Comparison of ENCODE assay signal across 16 cellular contexts in the genomic region with DNA sequence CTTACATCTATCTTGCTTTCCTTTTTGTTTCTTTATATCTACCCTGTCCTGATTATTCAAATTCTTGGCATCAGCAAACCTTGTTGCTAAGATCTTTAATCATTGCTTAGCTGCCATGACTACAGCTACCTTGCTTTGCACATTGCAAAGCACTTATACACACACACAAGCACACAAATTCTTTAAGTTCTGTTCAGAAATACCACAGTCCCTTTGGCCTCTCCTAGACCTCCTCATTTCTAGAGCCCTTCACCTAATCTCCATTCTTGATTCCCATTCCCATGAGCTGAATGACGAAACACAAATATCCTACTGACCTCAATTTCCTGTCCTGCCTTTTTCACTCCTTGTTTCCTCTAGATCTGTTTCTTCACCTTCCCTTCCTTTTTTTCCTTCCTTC.
DNase-seq lines count a peak whose midpoint lies in the region; ATAC-seq and TF ChIP-seq lines count a peak whose summit lies in the region.
"Had no signal": no experiment of that assay in that cellular context is flagged by ENCODE, and none has a peak within 500 bp of the region (broad histone marks: within the 10 kb centered on the region; RNA-seq: fewer than 3 reads in every experiment).

No MANE protein-coding gene starts in this region.

- no peak overlapping the region for H3K4me3 ChIP-seq in MM.1S (ENCODE audit: low read length)
- H3K4me3 ChIP-seq: GM23338 had no signal

- POLR2A ChIA-PET in WTC11 (lab: Charles Lee): no interaction called here

- H3K4me1 ChIP-seq in MM.1S (ENCODE audit: low read length): no peaks in the 10 kb centered on the region

- H3K36me3 ChIP-seq in MM.1S (replicated peaks; ENCODE audit: insufficient read depth, low read length): no peaks in the 10 kb centered on the region

- no peaks in the 10 kb centered on the region for H3F3A ChIP-seq in MM.1S (ENCODE audit: insufficient read depth, low read length)

- H3K27me3 Mint-ChIP-seq in WTC11 (ENCODE audit: low read depth) (no peaks in the 10 kb centered on the region; the same call in 1 of the 2 replicates), osteocyte (ENCODE audit: unreplicated experiment) (no peaks in the 10 kb centered on the region)
- H3K27me3 Mint-ChIP-seq: B cell; CD4-positive, alpha-beta T cell had no signal

- ATAC-seq in WTC11: no peak
- ATAC-seq in HG02885 (IDR thresholded peaks at IDR 0.05; ENCODE audit: poor library complexity, unreplicated experiment): no peak
- ATAC-seq: GM23338, HCT116 had no signal

- H3K27ac Mint-ChIP-seq in WTC11 (peak overlapping the region; percentile 16; the same call in 1 of the 2 replicates), osteocyte (ENCODE audit: unreplicated experiment) (no peak overlapping the region)
- H3K27ac Mint-ChIP-seq: B cell; CD4-positive, alpha-beta T cell; GM23338; HFFc6 had no signal

- H4K20me1 ChIP-seq in MM.1S (ENCODE audit: insufficient read depth, low read length): no peaks in the 10 kb centered on the region

- H3K36me3 Mint-ChIP-seq in WTC11 (no peaks in the 10 kb centered on the region), osteocyte (ENCODE audit: unreplicated experiment) (no peaks in the 10 kb centered on the region)

- no peaks in the 10 kb centered on the region for H3K9me2 ChIP-seq in MM.1S (replicated peaks; ENCODE audit: insufficient read depth, low read length)

- H3K9ac ChIP-seq in MM.1S (ENCODE audit: low read length): no peak overlapping the region

- DNase-seq in MM.1S (no peak), WTC11 (ENCODE audit: low spot score) (no peak), kidney tubule cell (ENCODE audit: low spot score) (peak; percentile 57), renal cortical epithelial cell (ENCODE audit: low read depth) (peak; percentile 80), Kasumi-1 (lab: John Stamatoyannopoulos, UW) (no peak), osteocyte (ENCODE audit: extremely low spot score, unreplicated experiment) (no peak), GOT3 (lab: John Stamatoyannopoulos, UW) (no peak)
- DNase-seq: Caco-2; CD4-positive, alpha-beta T cell; H7; HFFc6 had no signal

- H3K27me3 ChIP-seq in MM.1S (replicated peaks; ENCODE audit: insufficient read depth, low read length): no peaks in the 10 kb centered on the region

- H2AFZ ChIP-seq in MM.1S (ENCODE audit: low read length): 0 out of 2 replicates have a peak overlapping the region, but pooled peaks have one; percentile 32
- H2AFZ ChIP-seq: GM23338 had no signal

- H3K4me2 ChIP-seq in MM.1S (ENCODE audit: low read depth, low read length): no peak overlapping the region; the same call in 1 of the 2 replicates
- H3K4me2 ChIP-seq: GM23338 had no signal

- no peaks in the 10 kb centered on the region for H3K79me2 ChIP-seq in MM.1S (ENCODE audit: low read length)

- H3K4me3 Mint-ChIP-seq in WTC11 (no peak overlapping the region), osteocyte (ENCODE audit: unreplicated experiment) (no peak overlapping the region)
- H3K4me3 Mint-ChIP-seq: B cell; CD4-positive, alpha-beta T cell; GM23338; HFFc6 had no signal

- peaks cover 3% of the 10 kb centered on the region; the same call in 1 of the 2 replicates for H3K9me3 Mint-ChIP-seq in WTC11
- H3K9me3 Mint-ChIP-seq in osteocyte (ENCODE audit: unreplicated experiment): peaks cover 14% of the 10 kb centered on the region
- H3K9me3 Mint-ChIP-seq: CD4-positive, alpha-beta T cell had no signal

- no peak for TF ChIP-seq CTCF in MM.1S (IDR thresholded peaks at IDR 0.05; ENCODE audit: low read length)
- no peak for TF ChIP-seq CTCF in WTC11 (IDR thresholded peaks at IDR 0.05)
- TF ChIP-seq CTCF in osteocyte (IDR thresholded peaks at IDR 0.05): no peak

- no peaks in the 10 kb centered on the region for H3K9me3 ChIP-seq in MM.1S (replicated peaks; ENCODE audit: insufficient read depth, low read length)
- H3K9me3 ChIP-seq: Caco-2 had no signal

- H3K27ac ChIP-seq in MM.1S (ENCODE audit: low read length): no peak overlapping the region
- H3K27ac ChIP-seq: C4-2B had no signal

- CTCF ChIA-PET in WTC11 (lab: Charles Lee): no interaction called here

- H3K4me1 Mint-ChIP-seq in WTC11 (no peaks in the 10 kb centered on the region), osteocyte (ENCODE audit: unreplicated experiment) (no peaks in the 10 kb centered on the region)
- H3K4me1 Mint-ChIP-seq: B cell, GM23338 had no signal

TF ChIP-seq in WTC11, 78 proteins besides CTCF, POLR2A, EP300 and RAD21 (continues in another document):
- TF ChIP-seq CREM (CRISPR knock-in tag; IDR thresholded peaks at IDR 0.05) (no peak), SP1 (CRISPR knock-in tag; conservative IDR thresholded peaks at IDR 0.05) (no peak)
- TF ChIP-seq, protein P1, sequence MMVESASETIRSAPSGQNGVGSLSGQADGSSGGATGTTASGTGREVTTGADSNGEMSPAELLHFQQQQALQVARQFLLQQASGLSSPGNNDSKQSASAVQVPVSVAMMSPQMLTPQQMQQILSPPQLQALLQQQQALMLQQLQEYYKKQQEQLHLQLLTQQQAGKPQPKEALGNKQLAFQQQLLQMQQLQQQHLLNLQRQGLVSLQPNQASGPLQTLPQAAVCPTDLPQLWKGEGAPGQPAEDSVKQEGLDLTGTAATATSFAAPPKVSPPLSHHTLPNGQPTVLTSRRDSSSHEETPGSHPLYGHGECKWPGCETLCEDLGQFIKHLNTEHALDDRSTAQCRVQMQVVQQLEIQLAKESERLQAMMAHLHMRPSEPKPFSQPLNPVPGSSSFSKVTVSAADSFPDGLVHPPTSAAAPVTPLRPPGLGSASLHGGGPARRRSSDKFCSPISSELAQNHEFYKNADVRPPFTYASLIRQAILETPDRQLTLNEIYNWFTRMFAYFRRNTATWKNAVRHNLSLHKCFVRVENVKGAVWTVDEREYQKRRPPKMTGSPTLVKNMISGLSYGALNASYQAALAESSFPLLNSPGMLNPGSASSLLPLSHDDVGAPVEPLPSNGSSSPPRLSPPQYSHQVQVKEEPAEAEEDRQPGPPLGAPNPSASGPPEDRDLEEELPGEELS (CRISPR knock-in tag; IDR thresholded peaks at IDR 0.05): no peak
- TF ChIP-seq, protein P2, sequence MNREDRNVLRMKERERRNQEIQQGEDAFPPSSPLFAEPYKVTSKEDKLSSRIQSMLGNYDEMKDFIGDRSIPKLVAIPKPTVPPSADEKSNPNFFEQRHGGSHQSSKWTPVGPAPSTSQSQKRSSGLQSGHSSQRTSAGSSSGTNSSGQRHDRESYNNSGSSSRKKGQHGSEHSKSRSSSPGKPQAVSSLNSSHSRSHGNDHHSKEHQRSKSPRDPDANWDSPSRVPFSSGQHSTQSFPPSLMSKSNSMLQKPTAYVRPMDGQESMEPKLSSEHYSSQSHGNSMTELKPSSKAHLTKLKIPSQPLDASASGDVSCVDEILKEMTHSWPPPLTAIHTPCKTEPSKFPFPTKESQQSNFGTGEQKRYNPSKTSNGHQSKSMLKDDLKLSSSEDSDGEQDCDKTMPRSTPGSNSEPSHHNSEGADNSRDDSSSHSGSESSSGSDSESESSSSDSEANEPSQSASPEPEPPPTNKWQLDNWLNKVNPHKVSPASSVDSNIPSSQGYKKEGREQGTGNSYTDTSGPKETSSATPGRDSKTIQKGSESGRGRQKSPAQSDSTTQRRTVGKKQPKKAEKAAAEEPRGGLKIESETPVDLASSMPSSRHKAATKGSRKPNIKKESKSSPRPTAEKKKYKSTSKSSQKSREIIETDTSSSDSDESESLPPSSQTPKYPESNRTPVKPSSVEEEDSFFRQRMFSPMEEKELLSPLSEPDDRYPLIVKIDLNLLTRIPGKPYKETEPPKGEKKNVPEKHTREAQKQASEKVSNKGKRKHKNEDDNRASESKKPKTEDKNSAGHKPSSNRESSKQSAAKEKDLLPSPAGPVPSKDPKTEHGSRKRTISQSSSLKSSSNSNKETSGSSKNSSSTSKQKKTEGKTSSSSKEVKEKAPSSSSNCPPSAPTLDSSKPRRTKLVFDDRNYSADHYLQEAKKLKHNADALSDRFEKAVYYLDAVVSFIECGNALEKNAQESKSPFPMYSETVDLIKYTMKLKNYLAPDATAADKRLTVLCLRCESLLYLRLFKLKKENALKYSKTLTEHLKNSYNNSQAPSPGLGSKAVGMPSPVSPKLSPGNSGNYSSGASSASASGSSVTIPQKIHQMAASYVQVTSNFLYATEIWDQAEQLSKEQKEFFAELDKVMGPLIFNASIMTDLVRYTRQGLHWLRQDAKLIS (CRISPR knock-in tag; IDR thresholded peaks at IDR 0.05; ENCODE audit: borderline replicate concordance): no peak
- TF ChIP-seq, protein P3, sequence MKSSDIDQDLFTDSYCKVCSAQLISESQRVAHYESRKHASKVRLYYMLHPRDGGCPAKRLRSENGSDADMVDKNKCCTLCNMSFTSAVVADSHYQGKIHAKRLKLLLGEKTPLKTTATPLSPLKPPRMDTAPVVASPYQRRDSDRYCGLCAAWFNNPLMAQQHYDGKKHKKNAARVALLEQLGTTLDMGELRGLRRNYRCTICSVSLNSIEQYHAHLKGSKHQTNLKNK (CRISPR knock-in tag; IDR thresholded peaks at IDR 0.05): no peak
- TF ChIP-seq, protein P4, sequence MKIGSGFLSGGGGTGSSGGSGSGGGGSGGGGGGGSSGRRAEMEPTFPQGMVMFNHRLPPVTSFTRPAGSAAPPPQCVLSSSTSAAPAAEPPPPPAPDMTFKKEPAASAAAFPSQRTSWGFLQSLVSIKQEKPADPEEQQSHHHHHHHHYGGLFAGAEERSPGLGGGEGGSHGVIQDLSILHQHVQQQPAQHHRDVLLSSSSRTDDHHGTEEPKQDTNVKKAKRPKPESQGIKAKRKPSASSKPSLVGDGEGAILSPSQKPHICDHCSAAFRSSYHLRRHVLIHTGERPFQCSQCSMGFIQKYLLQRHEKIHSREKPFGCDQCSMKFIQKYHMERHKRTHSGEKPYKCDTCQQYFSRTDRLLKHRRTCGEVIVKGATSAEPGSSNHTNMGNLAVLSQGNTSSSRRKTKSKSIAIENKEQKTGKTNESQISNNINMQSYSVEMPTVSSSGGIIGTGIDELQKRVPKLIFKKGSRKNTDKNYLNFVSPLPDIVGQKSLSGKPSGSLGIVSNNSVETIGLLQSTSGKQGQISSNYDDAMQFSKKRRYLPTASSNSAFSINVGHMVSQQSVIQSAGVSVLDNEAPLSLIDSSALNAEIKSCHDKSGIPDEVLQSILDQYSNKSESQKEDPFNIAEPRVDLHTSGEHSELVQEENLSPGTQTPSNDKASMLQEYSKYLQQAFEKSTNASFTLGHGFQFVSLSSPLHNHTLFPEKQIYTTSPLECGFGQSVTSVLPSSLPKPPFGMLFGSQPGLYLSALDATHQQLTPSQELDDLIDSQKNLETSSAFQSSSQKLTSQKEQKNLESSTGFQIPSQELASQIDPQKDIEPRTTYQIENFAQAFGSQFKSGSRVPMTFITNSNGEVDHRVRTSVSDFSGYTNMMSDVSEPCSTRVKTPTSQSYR (CRISPR knock-in tag; IDR thresholded peaks at IDR 0.05): no peak

Comparison
In these comparisons a context has a peak if more than half of its experiments do, and no peak if none do; other contexts are left out.
1. DNase-seq: peak in kidney tubule cell (single experiment) and renal cortical epithelial cell (single experiment); none in MM.1S (single experiment), WTC11 (single experiment), Kasumi-1 (0 of 2), osteocyte (single experiment) and GOT3 (single experiment).